In the genomic region with DNA sequence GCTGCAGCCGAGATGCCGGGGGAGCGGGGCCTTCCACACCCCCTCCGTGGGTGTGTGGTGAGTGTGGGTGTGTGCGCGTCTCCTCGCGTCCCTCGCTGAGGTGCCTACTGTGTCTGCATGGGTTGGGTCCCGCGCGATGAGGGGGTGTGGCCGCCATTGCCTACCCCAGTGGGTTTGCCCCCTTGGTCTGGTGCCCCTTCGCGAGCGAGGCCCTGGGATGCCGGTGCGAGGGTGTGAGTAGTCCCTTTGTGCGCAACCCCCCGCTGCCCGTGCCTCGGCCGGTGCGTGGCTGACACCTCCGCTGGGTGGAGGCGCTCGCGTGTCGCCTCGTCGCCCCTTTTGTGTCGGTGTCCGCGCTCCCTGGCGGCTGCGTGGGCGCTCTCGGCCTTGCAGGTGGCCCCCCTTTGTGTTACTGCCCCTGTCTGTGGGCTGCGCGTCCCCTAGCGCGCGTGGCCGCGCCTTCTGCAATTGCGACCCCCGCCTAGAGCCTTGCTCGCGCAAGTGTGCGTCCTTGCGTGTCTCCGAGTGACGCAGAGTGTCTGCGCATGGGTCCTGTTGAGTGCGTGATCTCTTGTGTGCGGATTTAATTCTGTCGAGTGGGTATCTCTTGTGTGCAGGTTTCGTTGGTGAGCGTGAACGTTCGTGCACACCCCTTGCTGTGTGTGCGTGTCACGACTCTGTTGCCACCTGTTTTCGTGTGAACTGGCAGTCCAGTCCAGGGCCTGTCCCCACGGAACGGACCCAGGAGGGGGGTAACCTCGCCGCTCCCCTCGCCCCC, we compare ENCODE assay signal across 1 cellular context.
A peak's percentile ranks its signal among the peaks of the same experiment; 100 is the strongest.
TF ChIP-seq lines count a peak whose summit lies in the region.

No MANE protein-coding gene starts in this region.

TF ChIP-seq in HepG2, 621 proteins besides CTCF, POLR2A, EP300 and RAD21 (continued from another document and continues in another):
- TF ChIP-seq ZNF296 (CRISPR knock-in tag; conservative IDR thresholded peaks at IDR 0.05) (no peak), ZNF510 (CRISPR knock-in tag; IDR thresholded peaks at IDR 0.05; ENCODE audit: low read depth) (peak; percentile 62; the same call in 1 of the 2 replicates), ZNF556 (CRISPR knock-in tag; IDR thresholded peaks at IDR 0.05; ENCODE audit: borderline replicate concordance) (peak; percentile 53; the same call in 1 of the 2 replicates), MAFK (conservative IDR thresholded peaks at IDR 0.05 in 1 of 2, IDR thresholded peaks at IDR 0.05 in 1 of 2; ENCODE audit: low read length in 2 of 2) (no peak), RFX3 (CRISPR knock-in tag; IDR thresholded peaks at IDR 0.05) (no peak), GATA4 (IDR thresholded peaks at IDR 0.05; ENCODE audit: borderline replicate concordance, low read depth) (no peak), RFXAP (CRISPR knock-in tag; IDR thresholded peaks at IDR 0.05; ENCODE audit: borderline replicate concordance) (no peak), MTF2 (CRISPR knock-in tag; IDR thresholded peaks at IDR 0.05; ENCODE audit: borderline replicate concordance) (peak; percentile 55; the same call in 1 of the 2 replicates), CENPT (CRISPR knock-in tag; IDR thresholded peaks at IDR 0.05; ENCODE audit: low read depth) (no peak), SCMH1 (CRISPR knock-in tag; IDR thresholded peaks at IDR 0.05; ENCODE audit: borderline replicate concordance) (no peak), ZFX (CRISPR knock-in tag; IDR thresholded peaks at IDR 0.05; ENCODE audit: low read depth) (no peak), KDM1A (CRISPR knock-in tag; IDR thresholded peaks at IDR 0.05) (0 out of 2 replicates have a peak, but pooled peaks have one; percentile 29), ZNF652 (CRISPR knock-in tag; IDR thresholded peaks at IDR 0.05; ENCODE audit: borderline replicate concordance, low read depth) (no peak), ZNF143 (CRISPR knock-in tag; IDR thresholded peaks at IDR 0.05) (0 out of 2 replicates have a peak, but pooled peaks have one; percentile 33), CHD2 (IDR thresholded peaks at IDR 0.05; ENCODE audit: low read depth, low read length) (no peak), MTA3 (CRISPR knock-in tag; IDR thresholded peaks at IDR 0.05) (no peak), TBX3 (IDR thresholded peaks at IDR 0.05; ENCODE audit: borderline replicate concordance) (peak; percentile 65; the same call in 1 of the 2 replicates), KAT7 (CRISPR knock-in tag; IDR thresholded peaks at IDR 0.05; ENCODE audit: borderline replicate concordance) (peak; percentile 76), GABPB1 (CRISPR knock-in tag; IDR thresholded peaks at IDR 0.05) (peak; percentile 60; the same call in 1 of the 2 replicates), NONO (IDR thresholded peaks at IDR 0.05) (no peak), NONO (CRISPR knock-in tag; conservative IDR thresholded peaks at IDR 0.05) (peak; percentile 57; the same call in 1 of the 2 replicates), HDAC2 (CRISPR knock-in tag; IDR thresholded peaks at IDR 0.05) (peak; percentile 48; the same call in 1 of the 2 replicates), GPN1 (CRISPR knock-in tag; IDR thresholded peaks at IDR 0.05; ENCODE audit: borderline replicate concordance) (no peak), WIZ (CRISPR knock-in tag; IDR thresholded peaks at IDR 0.05) (0 out of 2 replicates have a peak, but pooled peaks have one; percentile 29), HNRNPLL (IDR thresholded peaks at IDR 0.05; ENCODE audit: low read depth, low read length, poor library complexity, severe bottlenecking) (peak; percentile 8), U2AF2 (IDR thresholded peaks at IDR 0.05; ENCODE audit: low read depth, low read length) (no peak), HOXA9 (CRISPR knock-in tag; IDR thresholded peaks at IDR 0.05; ENCODE audit: borderline replicate concordance) (0 out of 2 replicates have a peak, but pooled peaks have one; percentile 59), HDAC1 (CRISPR knock-in tag; IDR thresholded peaks at IDR 0.05) (peak; percentile 73; the same call in 1 of the 2 replicates), GATAD2A (CRISPR knock-in tag; IDR thresholded peaks at IDR 0.05) (peak; percentile 45), ZNF7 (CRISPR knock-in tag; IDR thresholded peaks at IDR 0.05) (no peak), ZNF121 (CRISPR knock-in tag; IDR thresholded peaks at IDR 0.05) (no peak)
- TF ChIP-seq, protein P1, sequence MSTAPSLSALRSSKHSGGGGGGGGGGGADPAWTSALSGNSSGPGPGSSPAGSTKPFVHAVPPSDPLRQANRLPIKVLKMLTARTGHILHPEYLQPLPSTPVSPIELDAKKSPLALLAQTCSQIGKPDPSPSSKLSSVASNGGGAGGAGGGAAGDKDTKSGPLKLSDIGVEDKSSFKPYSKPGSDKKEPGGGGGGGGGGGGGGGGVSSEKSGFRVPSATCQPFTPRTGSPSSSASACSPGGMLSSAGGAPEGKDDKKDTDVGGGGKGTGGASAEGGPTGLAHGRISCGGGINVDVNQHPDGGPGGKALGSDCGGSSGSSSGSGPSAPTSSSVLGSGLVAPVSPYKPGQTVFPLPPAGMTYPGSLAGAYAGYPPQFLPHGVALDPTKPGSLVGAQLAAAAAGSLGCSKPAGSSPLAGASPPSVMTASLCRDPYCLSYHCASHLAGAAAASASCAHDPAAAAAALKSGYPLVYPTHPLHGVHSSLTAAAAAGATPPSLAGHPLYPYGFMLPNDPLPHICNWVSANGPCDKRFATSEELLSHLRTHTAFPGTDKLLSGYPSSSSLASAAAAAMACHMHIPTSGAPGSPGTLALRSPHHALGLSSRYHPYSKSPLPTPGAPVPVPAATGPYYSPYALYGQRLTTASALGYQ (CRISPR knock-in tag; IDR thresholded peaks at IDR 0.05), result no peak
- TF ChIP-seq, protein P2, sequence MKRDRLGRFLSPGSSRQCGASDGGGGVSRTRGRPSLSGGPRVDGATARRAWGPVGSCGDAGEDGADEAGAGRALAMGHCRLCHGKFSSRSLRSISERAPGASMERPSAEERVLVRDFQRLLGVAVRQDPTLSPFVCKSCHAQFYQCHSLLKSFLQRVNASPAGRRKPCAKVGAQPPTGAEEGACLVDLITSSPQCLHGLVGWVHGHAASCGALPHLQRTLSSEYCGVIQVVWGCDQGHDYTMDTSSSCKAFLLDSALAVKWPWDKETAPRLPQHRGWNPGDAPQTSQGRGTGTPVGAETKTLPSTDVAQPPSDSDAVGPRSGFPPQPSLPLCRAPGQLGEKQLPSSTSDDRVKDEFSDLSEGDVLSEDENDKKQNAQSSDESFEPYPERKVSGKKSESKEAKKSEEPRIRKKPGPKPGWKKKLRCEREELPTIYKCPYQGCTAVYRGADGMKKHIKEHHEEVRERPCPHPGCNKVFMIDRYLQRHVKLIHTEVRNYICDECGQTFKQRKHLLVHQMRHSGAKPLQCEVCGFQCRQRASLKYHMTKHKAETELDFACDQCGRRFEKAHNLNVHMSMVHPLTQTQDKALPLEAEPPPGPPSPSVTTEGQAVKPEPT (CRISPR knock-in tag; IDR thresholded peaks at IDR 0.05; ENCODE audit: low read depth), result no peak
- TF ChIP-seq, protein P3, sequence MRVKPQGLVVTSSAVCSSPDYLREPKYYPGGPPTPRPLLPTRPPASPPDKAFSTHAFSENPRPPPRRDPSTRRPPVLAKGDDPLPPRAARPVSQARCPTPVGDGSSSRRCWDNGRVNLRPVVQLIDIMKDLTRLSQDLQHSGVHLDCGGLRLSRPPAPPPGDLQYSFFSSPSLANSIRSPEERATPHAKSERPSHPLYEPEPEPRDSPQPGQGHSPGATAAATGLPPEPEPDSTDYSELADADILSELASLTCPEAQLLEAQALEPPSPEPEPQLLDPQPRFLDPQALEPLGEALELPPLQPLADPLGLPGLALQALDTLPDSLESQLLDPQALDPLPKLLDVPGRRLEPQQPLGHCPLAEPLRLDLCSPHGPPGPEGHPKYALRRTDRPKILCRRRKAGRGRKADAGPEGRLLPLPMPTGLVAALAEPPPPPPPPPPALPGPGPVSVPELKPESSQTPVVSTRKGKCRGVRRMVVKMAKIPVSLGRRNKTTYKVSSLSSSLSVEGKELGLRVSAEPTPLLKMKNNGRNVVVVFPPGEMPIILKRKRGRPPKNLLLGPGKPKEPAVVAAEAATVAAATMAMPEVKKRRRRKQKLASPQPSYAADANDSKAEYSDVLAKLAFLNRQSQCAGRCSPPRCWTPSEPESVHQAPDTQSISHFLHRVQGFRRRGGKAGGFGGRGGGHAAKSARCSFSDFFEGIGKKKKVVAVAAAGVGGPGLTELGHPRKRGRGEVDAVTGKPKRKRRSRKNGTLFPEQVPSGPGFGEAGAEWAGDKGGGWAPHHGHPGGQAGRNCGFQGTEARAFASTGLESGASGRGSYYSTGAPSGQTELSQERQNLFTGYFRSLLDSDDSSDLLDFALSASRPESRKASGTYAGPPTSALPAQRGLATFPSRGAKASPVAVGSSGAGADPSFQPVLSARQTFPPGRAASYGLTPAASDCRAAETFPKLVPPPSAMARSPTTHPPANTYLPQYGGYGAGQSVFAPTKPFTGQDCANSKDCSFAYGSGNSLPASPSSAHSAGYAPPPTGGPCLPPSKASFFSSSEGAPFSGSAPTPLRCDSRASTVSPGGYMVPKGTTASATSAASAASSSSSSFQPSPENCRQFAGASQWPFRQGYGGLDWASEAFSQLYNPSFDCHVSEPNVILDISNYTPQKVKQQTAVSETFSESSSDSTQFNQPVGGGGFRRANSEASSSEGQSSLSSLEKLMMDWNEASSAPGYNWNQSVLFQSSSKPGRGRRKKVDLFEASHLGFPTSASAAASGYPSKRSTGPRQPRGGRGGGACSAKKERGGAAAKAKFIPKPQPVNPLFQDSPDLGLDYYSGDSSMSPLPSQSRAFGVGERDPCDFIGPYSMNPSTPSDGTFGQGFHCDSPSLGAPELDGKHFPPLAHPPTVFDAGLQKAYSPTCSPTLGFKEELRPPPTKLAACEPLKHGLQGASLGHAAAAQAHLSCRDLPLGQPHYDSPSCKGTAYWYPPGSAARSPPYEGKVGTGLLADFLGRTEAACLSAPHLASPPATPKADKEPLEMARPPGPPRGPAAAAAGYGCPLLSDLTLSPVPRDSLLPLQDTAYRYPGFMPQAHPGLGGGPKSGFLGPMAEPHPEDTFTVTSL (CRISPR knock-in tag; IDR thresholded peaks at IDR 0.05; ENCODE audit: borderline replicate concordance), result 0 out of 2 replicates have a peak, but pooled peaks have one; percentile 22
- TF ChIP-seq, protein P4, sequence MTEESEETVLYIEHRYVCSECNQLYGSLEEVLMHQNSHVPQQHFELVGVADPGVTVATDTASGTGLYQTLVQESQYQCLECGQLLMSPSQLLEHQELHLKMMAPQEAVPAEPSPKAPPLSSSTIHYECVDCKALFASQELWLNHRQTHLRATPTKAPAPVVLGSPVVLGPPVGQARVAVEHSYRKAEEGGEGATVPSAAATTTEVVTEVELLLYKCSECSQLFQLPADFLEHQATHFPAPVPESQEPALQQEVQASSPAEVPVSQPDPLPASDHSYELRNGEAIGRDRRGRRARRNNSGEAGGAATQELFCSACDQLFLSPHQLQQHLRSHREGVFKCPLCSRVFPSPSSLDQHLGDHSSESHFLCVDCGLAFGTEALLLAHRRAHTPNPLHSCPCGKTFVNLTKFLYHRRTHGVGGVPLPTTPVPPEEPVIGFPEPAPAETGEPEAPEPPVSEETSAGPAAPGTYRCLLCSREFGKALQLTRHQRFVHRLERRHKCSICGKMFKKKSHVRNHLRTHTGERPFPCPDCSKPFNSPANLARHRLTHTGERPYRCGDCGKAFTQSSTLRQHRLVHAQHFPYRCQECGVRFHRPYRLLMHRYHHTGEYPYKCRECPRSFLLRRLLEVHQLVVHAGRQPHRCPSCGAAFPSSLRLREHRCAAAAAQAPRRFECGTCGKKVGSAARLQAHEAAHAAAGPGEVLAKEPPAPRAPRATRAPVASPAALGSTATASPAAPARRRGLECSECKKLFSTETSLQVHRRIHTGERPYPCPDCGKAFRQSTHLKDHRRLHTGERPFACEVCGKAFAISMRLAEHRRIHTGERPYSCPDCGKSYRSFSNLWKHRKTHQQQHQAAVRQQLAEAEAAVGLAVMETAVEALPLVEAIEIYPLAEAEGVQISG (CRISPR knock-in tag; IDR thresholded peaks at IDR 0.05), result no peak; the same call in 1 of the 2 replicates
- TF ChIP-seq, protein P5, sequence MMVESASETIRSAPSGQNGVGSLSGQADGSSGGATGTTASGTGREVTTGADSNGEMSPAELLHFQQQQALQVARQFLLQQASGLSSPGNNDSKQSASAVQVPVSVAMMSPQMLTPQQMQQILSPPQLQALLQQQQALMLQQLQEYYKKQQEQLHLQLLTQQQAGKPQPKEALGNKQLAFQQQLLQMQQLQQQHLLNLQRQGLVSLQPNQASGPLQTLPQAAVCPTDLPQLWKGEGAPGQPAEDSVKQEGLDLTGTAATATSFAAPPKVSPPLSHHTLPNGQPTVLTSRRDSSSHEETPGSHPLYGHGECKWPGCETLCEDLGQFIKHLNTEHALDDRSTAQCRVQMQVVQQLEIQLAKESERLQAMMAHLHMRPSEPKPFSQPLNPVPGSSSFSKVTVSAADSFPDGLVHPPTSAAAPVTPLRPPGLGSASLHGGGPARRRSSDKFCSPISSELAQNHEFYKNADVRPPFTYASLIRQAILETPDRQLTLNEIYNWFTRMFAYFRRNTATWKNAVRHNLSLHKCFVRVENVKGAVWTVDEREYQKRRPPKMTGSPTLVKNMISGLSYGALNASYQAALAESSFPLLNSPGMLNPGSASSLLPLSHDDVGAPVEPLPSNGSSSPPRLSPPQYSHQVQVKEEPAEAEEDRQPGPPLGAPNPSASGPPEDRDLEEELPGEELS (CRISPR knock-in tag; IDR thresholded peaks at IDR 0.05), result peak; percentile 38; the same call in 1 of the 2 replicates
- TF ChIP-seq, protein P6, sequence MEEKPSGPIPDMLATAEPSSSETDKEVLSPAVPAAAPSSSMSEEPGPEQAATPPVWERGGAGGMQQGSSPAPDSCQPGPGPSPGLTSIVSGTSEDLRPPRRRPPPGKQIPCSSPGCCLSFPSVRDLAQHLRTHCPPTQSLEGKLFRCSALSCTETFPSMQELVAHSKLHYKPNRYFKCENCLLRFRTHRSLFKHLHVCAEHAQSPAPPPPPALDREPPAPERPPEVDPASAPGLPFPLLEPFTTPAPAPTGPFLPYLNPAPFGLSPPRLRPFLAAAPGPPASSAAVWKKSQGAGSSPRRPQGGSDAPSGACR (CRISPR knock-in tag; IDR thresholded peaks at IDR 0.05), result peak; percentile 51; the same call in 1 of the 2 replicates
- TF ChIP-seq, protein P7, sequence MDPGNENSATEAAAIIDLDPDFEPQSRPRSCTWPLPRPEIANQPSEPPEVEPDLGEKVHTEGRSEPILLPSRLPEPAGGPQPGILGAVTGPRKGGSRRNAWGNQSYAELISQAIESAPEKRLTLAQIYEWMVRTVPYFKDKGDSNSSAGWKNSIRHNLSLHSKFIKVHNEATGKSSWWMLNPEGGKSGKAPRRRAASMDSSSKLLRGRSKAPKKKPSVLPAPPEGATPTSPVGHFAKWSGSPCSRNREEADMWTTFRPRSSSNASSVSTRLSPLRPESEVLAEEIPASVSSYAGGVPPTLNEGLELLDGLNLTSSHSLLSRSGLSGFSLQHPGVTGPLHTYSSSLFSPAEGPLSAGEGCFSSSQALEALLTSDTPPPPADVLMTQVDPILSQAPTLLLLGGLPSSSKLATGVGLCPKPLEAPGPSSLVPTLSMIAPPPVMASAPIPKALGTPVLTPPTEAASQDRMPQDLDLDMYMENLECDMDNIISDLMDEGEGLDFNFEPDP (CRISPR knock-in tag; conservative IDR thresholded peaks at IDR 0.05), result 0 out of 2 replicates have a peak, but pooled peaks have one; percentile 87
